In genomic region chr17:57518587-57519118, GRCh38 we compare ENCODE assay signal across 1 cellular context.
TF ChIP-seq lines count a peak whose summit lies in the region.

No MANE protein-coding gene starts in this region.

TF ChIP-seq in IMR-90, 13 proteins besides CTCF, POLR2A, EP300 and RAD21 (continued from another document):
- TF ChIP-seq, protein P1, sequence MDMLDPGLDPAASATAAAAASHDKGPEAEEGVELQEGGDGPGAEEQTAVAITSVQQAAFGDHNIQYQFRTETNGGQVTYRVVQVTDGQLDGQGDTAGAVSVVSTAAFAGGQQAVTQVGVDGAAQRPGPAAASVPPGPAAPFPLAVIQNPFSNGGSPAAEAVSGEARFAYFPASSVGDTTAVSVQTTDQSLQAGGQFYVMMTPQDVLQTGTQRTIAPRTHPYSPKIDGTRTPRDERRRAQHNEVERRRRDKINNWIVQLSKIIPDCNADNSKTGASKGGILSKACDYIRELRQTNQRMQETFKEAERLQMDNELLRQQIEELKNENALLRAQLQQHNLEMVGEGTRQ (IDR thresholded peaks at IDR 0.05; ENCODE audit: low read depth, low read length): no peak
